8 cellular contexts compared by ENCODE assay signal in genomic region chr14:35332517-35333346, GRCh38. TPM values are rescaled to one million over a fixed set of nuclear protein-coding genes. Genes with fewer than 3 reads are reported as not detected.
DNase-seq lines count a peak whose midpoint lies in the region; ATAC-seq, FAIRE-seq and TF ChIP-seq lines count a peak whose summit lies in the region.

No MANE protein-coding gene starts in this region.

- H3K27me3 Mint-ChIP-seq in activated T-helper 2 cell treated with anti-CD3 and anti-CD28 coated beads, Interferon-gamma antibody, Interleukin-2, Interleukin-4, amounts not matched to agents 10 μg/mL and 5 μg/mL and 100 μg/mL, durations not matched to agents 14 hours and 24 hours and 36 hours (ENCODE audit: low read depth), result no peaks in the 10 kb centered on the region
- no peaks in the 10 kb centered on the region for H3K27me3 Mint-ChIP-seq in stimulated activated naive CD8-positive, alpha-beta T cell treated with anti-CD3 and anti-CD28 coated beads, Interleukin-15, Interleukin-2, amounts not matched to agents 100 ng/mL and 50 ng/mL, for 24 hours

- no peaks in the 10 kb centered on the region for H3K79me2 ChIP-seq in keratinocyte (ENCODE audit: control insufficient read depth, insufficient read depth, low read length)

- dilution Hi-C loops in keratinocyte (cut with MboI; ENCODE audit: extremely low pct_ligation_motif_present, low sequenced_read_pairs), result no loop called here

- no peaks in the 10 kb centered on the region for H3K36me3 ChIP-seq in keratinocyte (ENCODE audit: control insufficient read depth in 2 of 2, extremely low read depth in 1 of 2, insufficient read depth in 2 of 2, low read length in 2 of 2)

- H3K4me1 ChIP-seq in keratinocyte (ENCODE audit: control insufficient read depth, extremely low read depth, insufficient read depth, low read length), result peaks cover 53% of the 10 kb centered on the region

- peaks cover 32% of the 10 kb centered on the region for H3K4me1 Mint-ChIP-seq in activated T-helper 2 cell treated with anti-CD3 and anti-CD28 coated beads, Interferon-gamma antibody, Interleukin-2, Interleukin-4, amounts not matched to agents 10 μg/mL and 5 μg/mL and 100 μg/mL, durations not matched to agents 14 hours and 24 hours and 36 hours (ENCODE audit: low read depth)
- peaks cover 45% of the 10 kb centered on the region for H3K4me1 Mint-ChIP-seq in stimulated activated naive CD8-positive, alpha-beta T cell treated with anti-CD3 and anti-CD28 coated beads, Interleukin-15, Interleukin-2, amounts not matched to agents 100 ng/mL and 50 ng/mL, for 24 hours (ENCODE audit: low read depth)

- no peaks in the 10 kb centered on the region for H3K9me3 Mint-ChIP-seq in activated T-helper 2 cell treated with anti-CD3 and anti-CD28 coated beads, Interferon-gamma antibody, Interleukin-2, Interleukin-4, amounts not matched to agents 10 μg/mL and 5 μg/mL and 100 μg/mL, durations not matched to agents 14 hours and 24 hours and 36 hours
- no peaks in the 10 kb centered on the region for H3K9me3 Mint-ChIP-seq in stimulated activated naive CD8-positive, alpha-beta T cell treated with anti-CD3 and anti-CD28 coated beads, Interleukin-15, Interleukin-2, amounts not matched to agents 100 ng/mL and 50 ng/mL, for 24 hours

- H3K27me3 ChIP-seq in keratinocyte (ENCODE audit: control insufficient read depth, extremely low read depth, insufficient read depth, low read length), result no peaks in the 10 kb centered on the region

- H3K9ac ChIP-seq in keratinocyte (ENCODE audit: control insufficient read depth, extremely low read depth, insufficient read depth, low read length), result peak overlapping the region; percentile 87

- peak overlapping the region; percentile 96 for H3K27ac Mint-ChIP-seq in activated T-helper 2 cell treated with anti-CD3 and anti-CD28 coated beads, Interferon-gamma antibody, Interleukin-2, Interleukin-4, amounts not matched to agents 10 μg/mL and 5 μg/mL and 100 μg/mL, durations not matched to agents 14 hours and 24 hours and 36 hours
- peak overlapping the region; percentile 97 for H3K27ac Mint-ChIP-seq in stimulated activated naive CD8-positive, alpha-beta T cell treated with anti-CD3 and anti-CD28 coated beads, Interleukin-15, Interleukin-2, amounts not matched to agents 100 ng/mL and 50 ng/mL, for 24 hours

- peak overlapping the region; percentile 57 for H3K4me3 Mint-ChIP-seq in activated T-helper 2 cell treated with anti-CD3 and anti-CD28 coated beads, Interferon-gamma antibody, Interleukin-2, Interleukin-4, amounts not matched to agents 10 μg/mL and 5 μg/mL and 100 μg/mL, durations not matched to agents 14 hours and 24 hours and 36 hours (ENCODE audit: low read depth)
- H3K4me3 Mint-ChIP-seq in stimulated activated naive CD8-positive, alpha-beta T cell treated with anti-CD3 and anti-CD28 coated beads, Interleukin-15, Interleukin-2, amounts not matched to agents 100 ng/mL and 50 ng/mL, for 24 hours, result peak overlapping the region; percentile 57

- H4K20me1 ChIP-seq in keratinocyte (ENCODE audit: control insufficient read depth, extremely low read depth, insufficient read depth, low read length), result no peaks in the 10 kb centered on the region

- H3K4me3 ChIP-seq in keratinocyte (ENCODE audit: control insufficient read depth in 2 of 3, extremely low read depth in 1 of 3, insufficient read depth in 2 of 3, low read depth in 1 of 3, low read length in 3 of 3), result peak overlapping the region in 2 of 3 experiments; percentile 15 to 31

- peak; percentile 41 for ATAC-seq in GM18498 (IDR thresholded peaks at IDR 0.05; ENCODE audit: unreplicated experiment)
- ATAC-seq in HG02759 (IDR thresholded peaks at IDR 0.05; ENCODE audit: unreplicated experiment), result no peak

- H2AFZ ChIP-seq in keratinocyte (ENCODE audit: control insufficient read depth, low read length), result peak overlapping the region; percentile 91

- H3K27ac ChIP-seq in keratinocyte (ENCODE audit: control insufficient read depth, insufficient read depth, low read length), result peak overlapping the region; percentile 95

- no peaks in the 10 kb centered on the region for H3K9me1 ChIP-seq in keratinocyte (ENCODE audit: control insufficient read depth, extremely low read depth, insufficient read depth, low read length)

- H3K4me2 ChIP-seq in keratinocyte (ENCODE audit: control insufficient read depth, extremely low read depth, insufficient read depth, low read depth, low read length), result peak overlapping the region; percentile 72

- intact Hi-C loops in activated T-helper 2 cell treated with anti-CD3 and anti-CD28 coated beads, Interferon-gamma antibody, Interleukin-2, Interleukin-4, amounts not matched to agents 10 μg/mL and 5 μg/mL and 100 μg/mL, durations not matched to agents 14 hours and 24 hours and 36 hours (cut with micrococcal nuclease), result loop anchor here (1.0 to 2.0 kb wide), 7 partner anchors 17 to 84 kb away; partner anchors contain the start of genes NFKBIA and PSMA6

- FAIRE-seq in keratinocyte (lab: Jason Lieb, UNC), result no peak

- DNase-seq in NCI-H2029 (lab: John Stamatoyannopoulos, UW) (peak; percentile 93), keratinocyte (ENCODE audit: low read depth, low spot score) (peak; percentile 25), DMS114 treated with DMSO at 0.1 percent for 48 hours (lab: John Stamatoyannopoulos, UW; ENCODE audit: unreplicated experiment) (no peak), activated gamma-delta T cell treated with Interleukin-2 at 50 U/mL for 16 hours (no peak)
- DNase-seq in activated T-helper 2 cell treated with anti-CD3 and anti-CD28 coated beads, Interferon-gamma antibody, Interleukin-2, Interleukin-4, amounts not matched to agents 10 μg/mL and 5 μg/mL and 100 μg/mL, durations not matched to agents 14 hours and 24 hours and 36 hours (ENCODE audit: low spot score), result peak; percentile 51

- TF ChIP-seq CTCF in keratinocyte (optimal IDR thresholded peaks at IDR 0.05 in 1 of 3, IDR thresholded peaks at IDR 0.05 in 1 of 3, conservative IDR thresholded peaks at IDR 0.05 in 1 of 3; ENCODE audit: extremely low read depth in 1 of 3, insufficient read depth in 2 of 3, low read length in 3 of 3), result no peak

- H3K36me3 Mint-ChIP-seq in activated T-helper 2 cell treated with anti-CD3 and anti-CD28 coated beads, Interferon-gamma antibody, Interleukin-2, Interleukin-4, amounts not matched to agents 10 μg/mL and 5 μg/mL and 100 μg/mL, durations not matched to agents 14 hours and 24 hours and 36 hours (ENCODE audit: low read depth), result no peaks in the 10 kb centered on the region
- no peaks in the 10 kb centered on the region for H3K36me3 Mint-ChIP-seq in stimulated activated naive CD8-positive, alpha-beta T cell treated with anti-CD3 and anti-CD28 coated beads, Interleukin-15, Interleukin-2, amounts not matched to agents 100 ng/mL and 50 ng/mL, for 24 hours (ENCODE audit: low read depth)

- H3K9me3 ChIP-seq in keratinocyte (ENCODE audit: control insufficient read depth, low read depth, low read length), result no peaks in the 10 kb centered on the region

RNA-seq across cellular contexts. Expression of gene PSMA6, which starts 40.5 kb away (rescaled TPM):
- 396 and 397 TPM in 2 replicates for total RNA-seq in activated T-helper 2 cell treated with anti-CD3 and anti-CD28 coated beads, Interferon-gamma antibody, Interleukin-2, Interleukin-4, amounts not matched to agents 10 μg/mL and 5 μg/mL and 100 μg/mL, durations not matched to agents 14 hours and 24 hours and 36 hours
- polyA plus RNA-seq in keratinocyte, result 212 to 326 TPM (median 232 TPM) in 3 replicates
- 220 TPM for polyA plus RNA-seq in keratinocyte (2011; ENCODE audit: low read depth)
- 184 and 333 TPM in 2 replicates for polyA plus RNA-seq in keratinocyte (2011; cell fraction: cytosol; rRNA removed)
- polyA plus RNA-seq in keratinocyte (2011; cell fraction: nucleus; rRNA removed), result 134 and 170 TPM in 2 replicates
- 189 and 205 TPM in 2 replicates for polyA plus RNA-seq in keratinocyte (2012; ENCODE audit: low replicate concordance)
- polyA minus RNA-seq in keratinocyte, result 44.7 to 97.9 TPM (median 90.4 TPM) in 3 replicates
- polyA minus RNA-seq in keratinocyte (2011; cell fraction: cytosol; rRNA and poly(A)+ RNA removed), result 96.5 TPM
- polyA minus RNA-seq in keratinocyte (2011; cell fraction: nucleus; rRNA and poly(A)+ RNA removed), result 27.1 and 51.3 TPM in 2 replicates

Comparison
In these comparisons a context has a peak if more than half of its experiments do, and no peak if none do; other contexts are left out.
1. DNase-seq: peak in NCI-H2029 (single experiment), activated T-helper 2 cell treated with anti-CD3 and anti-CD28 coated beads, Interferon-gamma antibody, Interleukin-2, Interleukin-4, amounts not matched to agents 10 μg/mL and 5 μg/mL and 100 μg/mL, durations not matched to agents 14 hours and 24 hours and 36 hours (single experiment) and keratinocyte (single experiment); none in DMS114 treated with DMSO at 0.1 percent for 48 hours (single experiment) and activated gamma-delta T cell treated with Interleukin-2 at 50 U/mL for 16 hours (single experiment).